In the genomic region with DNA sequence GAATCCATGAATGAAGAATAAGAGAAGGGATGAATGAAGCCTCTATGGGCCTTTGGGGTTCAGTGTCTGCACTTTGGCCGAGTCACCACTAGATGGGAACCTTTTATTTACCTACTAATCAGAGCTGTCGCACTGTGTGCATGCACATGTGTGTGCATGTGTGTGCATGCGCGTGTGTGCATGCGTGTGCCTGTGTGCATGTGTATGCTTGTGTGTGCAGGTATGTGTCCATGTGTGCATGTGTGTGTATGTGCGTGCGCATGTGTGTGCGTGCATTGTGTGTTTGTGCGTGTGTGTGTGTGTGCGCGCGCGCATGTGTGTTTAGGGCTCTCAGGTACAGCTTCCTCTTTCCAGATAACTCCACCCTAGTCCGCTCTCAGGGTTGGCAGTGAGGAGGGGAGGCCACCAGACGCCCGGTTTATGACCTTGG, we compare ENCODE assay signal across 8 cellular contexts. TPM values are rescaled to one million over a fixed set of nuclear protein-coding genes. Genes with fewer than 3 reads are reported as not detected.
DNase-seq lines count a peak whose midpoint lies in the region; TF ChIP-seq lines count a peak whose summit lies in the region.

No MANE protein-coding gene starts in this region.

- peak; percentile 35 for DNase-seq in activated naive CD4-positive, alpha-beta T cell treated with anti-CD3 and anti-CD28 coated beads for 36 hours
- no peak for DNase-seq in activated naive CD4-positive, alpha-beta T cell (lab: John Stamatoyannopoulos, UW)
- DNase-seq in endothelial cell (ENCODE audit: low spot score) (no peak), smooth muscle cell (lab: John Stamatoyannopoulos, UW; ENCODE audit: unreplicated experiment) (no peak), HuH-7.5 (ENCODE audit: low spot score) (no peak), mesenteric fat pad (ENCODE audit: low spot score) (no peak), COR-L47 (lab: John Stamatoyannopoulos, UW) (no peak)

- H3K9me3 ChIP-seq in OCI-LY1 (ENCODE audit: low read length): peaks cover 3% of the 10 kb centered on the region; the same call in 1 of the 2 replicates
- H3K9me3 ChIP-seq in smooth muscle cell (replicated peaks; ENCODE audit: low read depth): peaks cover 2% of the 10 kb centered on the region

- H3K27me3 ChIP-seq in OCI-LY1 (ENCODE audit: insufficient read depth, low read length) (peaks cover 4% of the 10 kb centered on the region; the same call in 1 of the 2 replicates), smooth muscle cell (ENCODE audit: low read depth) (no peaks in the 10 kb centered on the region)

- H3K4me1 ChIP-seq in OCI-LY1 (ENCODE audit: insufficient read depth, low read length, severe bottlenecking) (no peaks in the 10 kb centered on the region), smooth muscle cell (ENCODE audit: low read depth) (no peaks in the 10 kb centered on the region)

- H3K27me3 Mint-ChIP-seq in activated naive CD4-positive, alpha-beta T cell treated with anti-CD3 and anti-CD28 coated beads for 36 hours (ENCODE audit: low read depth): no peaks in the 10 kb centered on the region
- H3K27me3 Mint-ChIP-seq in endothelial cell (ENCODE audit: unreplicated experiment): peaks cover 19% of the 10 kb centered on the region

- WGBS in smooth muscle cell (ENCODE audit: low lambda C conversion rate): 93% methylated on average over 16 of the region's 16 CpGs

- no peak overlapping the region for H3K27ac Mint-ChIP-seq in activated naive CD4-positive, alpha-beta T cell treated with anti-CD3 and anti-CD28 coated beads for 36 hours
- H3K27ac Mint-ChIP-seq in endothelial cell (ENCODE audit: unreplicated experiment): no peak overlapping the region

- H3K27ac ChIP-seq in OCI-LY1 (ENCODE audit: low read depth, low read length, poor library complexity, severe bottlenecking) (no peak overlapping the region), smooth muscle cell (ENCODE audit: low read depth) (no peak overlapping the region)

- H3K36me3 ChIP-seq in OCI-LY1 (ENCODE audit: insufficient read depth, low read length): no peaks in the 10 kb centered on the region; the same call in 1 of the 2 replicates
- no peaks in the 10 kb centered on the region for H3K36me3 ChIP-seq in smooth muscle cell (ENCODE audit: low read depth)

- no peak overlapping the region for H3K4me3 Mint-ChIP-seq in activated naive CD4-positive, alpha-beta T cell treated with anti-CD3 and anti-CD28 coated beads for 36 hours
- H3K4me3 Mint-ChIP-seq in endothelial cell (ENCODE audit: unreplicated experiment): no peak overlapping the region

- CTCF ChIA-PET in activated naive CD4-positive, alpha-beta T cell treated with anti-CD3 and anti-CD28 coated beads for 36 hours (lab: Charles Lee): interaction anchor here (0.7 to 11.7 kb wide), 6 partner anchors 13 to 60 kb away, joined by 3 to 75 read pairs (median 3); a partner anchor contains a TSS

- H3K9me3 Mint-ChIP-seq in activated naive CD4-positive, alpha-beta T cell treated with anti-CD3 and anti-CD28 coated beads for 36 hours: peaks cover 21% of the 10 kb centered on the region
- H3K9me3 Mint-ChIP-seq in endothelial cell (ENCODE audit: unreplicated experiment): peaks cover 17% of the 10 kb centered on the region

- TF ChIP-seq CTCF in OCI-LY1 (IDR thresholded peaks at IDR 0.05; ENCODE audit: low read length) (peak; percentile 52), endothelial cell (IDR thresholded peaks at IDR 0.05; ENCODE audit: unreplicated experiment) (peak; percentile 42), smooth muscle cell (IDR thresholded peaks at IDR 0.05; ENCODE audit: borderline replicate concordance, insufficient read depth, poor library complexity, severe bottlenecking) (peak; percentile 19)

- H3K4me1 Mint-ChIP-seq in activated naive CD4-positive, alpha-beta T cell treated with anti-CD3 and anti-CD28 coated beads for 36 hours (ENCODE audit: low read depth): no peaks in the 10 kb centered on the region
- H3K4me1 Mint-ChIP-seq in endothelial cell (ENCODE audit: unreplicated experiment): peaks cover 6% of the 10 kb centered on the region

- no peak overlapping the region for H3K4me3 ChIP-seq in OCI-LY1 (ENCODE audit: low read depth, low read length, poor library complexity, severe bottlenecking)
- no peak overlapping the region for H3K4me3 ChIP-seq in smooth muscle cell

- H3K9ac ChIP-seq in OCI-LY1 (ENCODE audit: low read length) (no peak overlapping the region), smooth muscle cell (ENCODE audit: low read depth) (no peak overlapping the region)

- no peak overlapping the region for H3K4me2 ChIP-seq in OCI-LY1 (ENCODE audit: low read length)
- no peak overlapping the region for H3K4me2 ChIP-seq in smooth muscle cell

- no peaks in the 10 kb centered on the region for H3K79me2 ChIP-seq in OCI-LY1 (ENCODE audit: insufficient read depth, low read length)
- no peaks in the 10 kb centered on the region for H3K79me2 ChIP-seq in smooth muscle cell (ENCODE audit: low read depth)

- no peaks in the 10 kb centered on the region for H4K20me1 ChIP-seq in OCI-LY1 (ENCODE audit: insufficient read depth, low read length)
- H4K20me1 ChIP-seq in smooth muscle cell (ENCODE audit: low read depth): no peaks in the 10 kb centered on the region

- no peaks in the 10 kb centered on the region for H3K9me2 ChIP-seq in OCI-LY1 (ENCODE audit: low read depth, low read length)

- H3F3A ChIP-seq in OCI-LY1 (ENCODE audit: insufficient read depth, low read length) (no peaks in the 10 kb centered on the region), smooth muscle cell (ENCODE audit: low read depth) (no peaks in the 10 kb centered on the region)

- peaks cover 6% of the 10 kb centered on the region for H3K36me3 Mint-ChIP-seq in activated naive CD4-positive, alpha-beta T cell treated with anti-CD3 and anti-CD28 coated beads for 36 hours (ENCODE audit: low read depth)
- peaks cover 26% of the 10 kb centered on the region for H3K36me3 Mint-ChIP-seq in endothelial cell (ENCODE audit: low read depth, unreplicated experiment)

- H2AFZ ChIP-seq in OCI-LY1 (ENCODE audit: low read length): no peak overlapping the region
- H2AFZ ChIP-seq in smooth muscle cell (ENCODE audit: low read depth): no peak overlapping the region

- intact Hi-C loops in activated naive CD4-positive, alpha-beta T cell treated with anti-CD3 and anti-CD28 coated beads for 36 hours (cut with micrococcal nuclease): no loop called here

RNA-seq across cellular contexts. Expression of a gene that starts 20.4 kb away (rescaled TPM):
- under 1 TPM; 0.27 to 0.33 TPM for total RNA-seq in activated naive CD4-positive, alpha-beta T cell treated with anti-CD3 and anti-CD28 coated beads for 36 hours
- 0.13 TPM for total RNA-seq in endothelial cell (ENCODE audit: unreplicated experiment)
- total RNA-seq in smooth muscle cell: 0.36 and 0.72 TPM in 2 replicates
- polyA plus RNA-seq in smooth muscle cell: 0.09 and 0.49 TPM in 2 replicates
- total RNA-seq in mesenteric fat pad: 0.29 TPM

RNA-seq across cellular contexts. Expression of a gene that starts 20.8 kb away (rescaled TPM):
- under 1 TPM; 0.94 to 0.95 TPM for total RNA-seq in activated naive CD4-positive, alpha-beta T cell treated with anti-CD3 and anti-CD28 coated beads for 36 hours
- total RNA-seq in endothelial cell (ENCODE audit: unreplicated experiment): not detected
- total RNA-seq in smooth muscle cell: 0.09 TPM in 1 of 2 replicates, not detected in the other
- polyA plus RNA-seq in smooth muscle cell: not detected in 2 replicates
- 0.74 TPM for total RNA-seq in mesenteric fat pad

RNA-seq across cellular contexts. Expression of a gene that starts 26.4 kb away (rescaled TPM):
- not detected for total RNA-seq in activated naive CD4-positive, alpha-beta T cell treated with anti-CD3 and anti-CD28 coated beads for 36 hours
- not detected for total RNA-seq in endothelial cell (ENCODE audit: unreplicated experiment)
- 1.0 and 1.9 TPM in 2 replicates for total RNA-seq in smooth muscle cell
- 0.69 and 0.81 TPM in 2 replicates for polyA plus RNA-seq in smooth muscle cell
- total RNA-seq in mesenteric fat pad: not detected

RNA-seq across cellular contexts. Expression of a gene that starts 46.2 kb away (rescaled TPM):
- total RNA-seq in activated naive CD4-positive, alpha-beta T cell treated with anti-CD3 and anti-CD28 coated beads for 36 hours: under 1 TPM; 0.19 to 0.35 TPM
- not detected for total RNA-seq in endothelial cell (ENCODE audit: unreplicated experiment)
- not detected in 2 replicates for total RNA-seq in smooth muscle cell
- not detected in 2 replicates for polyA plus RNA-seq in smooth muscle cell
- not detected for total RNA-seq in mesenteric fat pad
